1 cellular context compared by ENCODE assay signal in the genomic region with DNA sequence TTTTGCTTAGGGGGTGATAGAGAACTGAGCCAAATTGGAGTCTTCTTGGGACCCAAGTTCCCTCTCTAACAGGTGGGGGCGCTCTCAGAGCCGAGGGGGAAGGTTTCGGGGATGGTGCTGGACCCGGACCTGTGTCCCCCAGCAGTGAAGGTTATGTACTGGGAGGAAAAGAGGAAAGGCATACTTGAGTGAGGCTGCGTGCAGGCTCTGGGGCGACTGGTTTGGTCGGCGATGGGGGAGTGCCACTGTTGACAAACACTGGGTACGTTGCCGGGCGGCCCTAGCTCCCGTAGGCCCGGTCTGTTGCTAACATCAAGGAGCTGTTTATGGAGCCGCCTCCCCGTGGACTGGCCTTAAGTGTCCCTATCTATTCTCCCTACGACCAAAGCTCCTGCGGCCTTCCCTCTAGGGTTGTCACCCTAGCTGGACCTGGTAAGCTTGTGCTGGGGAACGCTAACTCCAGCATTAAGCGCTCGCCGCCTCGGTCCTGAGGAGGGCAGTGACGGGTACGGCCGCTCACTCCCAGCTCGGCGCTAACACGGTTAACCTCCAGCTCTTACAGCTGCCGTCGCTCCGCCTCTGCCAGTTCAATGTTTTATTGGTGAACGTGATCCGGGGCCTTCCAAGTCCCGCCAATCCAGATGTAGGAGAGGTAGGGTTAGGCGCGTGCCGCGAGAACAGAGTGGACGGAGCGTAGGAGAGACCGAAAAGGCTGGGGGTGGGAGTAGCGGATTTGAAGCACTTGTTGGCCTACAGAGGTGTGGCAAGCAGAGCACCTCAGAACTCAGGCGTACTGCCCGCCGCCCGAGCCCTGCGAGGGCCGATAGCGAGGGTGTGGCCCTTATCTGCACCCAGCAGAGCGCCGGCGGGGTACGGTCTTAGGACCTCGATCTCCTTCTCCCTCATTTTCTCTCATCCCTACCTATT.
TF ChIP-seq lines count a peak whose summit lies in the region.

A gene (plus strand): TSS at position 685 of the 927 bp plus-strand sequence. CDS start 422 bp downstream, outside the sequence.

TF ChIP-seq in K562, 482 proteins besides CTCF, POLR2A, EP300 and RAD21 (continued from another document and continues in another):
- TF ChIP-seq, protein P1, sequence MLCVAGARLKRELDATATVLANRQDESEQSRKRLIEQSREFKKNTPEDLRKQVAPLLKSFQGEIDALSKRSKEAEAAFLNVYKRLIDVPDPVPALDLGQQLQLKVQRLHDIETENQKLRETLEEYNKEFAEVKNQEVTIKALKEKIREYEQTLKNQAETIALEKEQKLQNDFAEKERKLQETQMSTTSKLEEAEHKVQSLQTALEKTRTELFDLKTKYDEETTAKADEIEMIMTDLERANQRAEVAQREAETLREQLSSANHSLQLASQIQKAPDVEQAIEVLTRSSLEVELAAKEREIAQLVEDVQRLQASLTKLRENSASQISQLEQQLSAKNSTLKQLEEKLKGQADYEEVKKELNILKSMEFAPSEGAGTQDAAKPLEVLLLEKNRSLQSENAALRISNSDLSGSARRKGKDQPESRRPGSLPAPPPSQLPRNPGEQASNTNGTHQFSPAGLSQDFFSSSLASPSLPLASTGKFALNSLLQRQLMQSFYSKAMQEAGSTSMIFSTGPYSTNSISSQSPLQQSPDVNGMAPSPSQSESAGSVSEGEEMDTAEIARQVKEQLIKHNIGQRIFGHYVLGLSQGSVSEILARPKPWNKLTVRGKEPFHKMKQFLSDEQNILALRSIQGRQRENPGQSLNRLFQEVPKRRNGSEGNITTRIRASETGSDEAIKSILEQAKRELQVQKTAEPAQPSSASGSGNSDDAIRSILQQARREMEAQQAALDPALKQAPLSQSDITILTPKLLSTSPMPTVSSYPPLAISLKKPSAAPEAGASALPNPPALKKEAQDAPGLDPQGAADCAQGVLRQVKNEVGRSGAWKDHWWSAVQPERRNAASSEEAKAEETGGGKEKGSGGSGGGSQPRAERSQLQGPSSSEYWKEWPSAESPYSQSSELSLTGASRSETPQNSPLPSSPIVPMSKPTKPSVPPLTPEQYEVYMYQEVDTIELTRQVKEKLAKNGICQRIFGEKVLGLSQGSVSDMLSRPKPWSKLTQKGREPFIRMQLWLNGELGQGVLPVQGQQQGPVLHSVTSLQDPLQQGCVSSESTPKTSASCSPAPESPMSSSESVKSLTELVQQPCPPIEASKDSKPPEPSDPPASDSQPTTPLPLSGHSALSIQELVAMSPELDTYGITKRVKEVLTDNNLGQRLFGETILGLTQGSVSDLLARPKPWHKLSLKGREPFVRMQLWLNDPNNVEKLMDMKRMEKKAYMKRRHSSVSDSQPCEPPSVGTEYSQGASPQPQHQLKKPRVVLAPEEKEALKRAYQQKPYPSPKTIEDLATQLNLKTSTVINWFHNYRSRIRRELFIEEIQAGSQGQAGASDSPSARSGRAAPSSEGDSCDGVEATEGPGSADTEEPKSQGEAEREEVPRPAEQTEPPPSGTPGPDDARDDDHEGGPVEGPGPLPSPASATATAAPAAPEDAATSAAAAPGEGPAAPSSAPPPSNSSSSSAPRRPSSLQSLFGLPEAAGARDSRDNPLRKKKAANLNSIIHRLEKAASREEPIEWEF (CRISPR knock-in tag; IDR thresholded peaks at IDR 0.05), result no peak; the same call in 1 of the 2 replicates
- TF ChIP-seq, protein P2, sequence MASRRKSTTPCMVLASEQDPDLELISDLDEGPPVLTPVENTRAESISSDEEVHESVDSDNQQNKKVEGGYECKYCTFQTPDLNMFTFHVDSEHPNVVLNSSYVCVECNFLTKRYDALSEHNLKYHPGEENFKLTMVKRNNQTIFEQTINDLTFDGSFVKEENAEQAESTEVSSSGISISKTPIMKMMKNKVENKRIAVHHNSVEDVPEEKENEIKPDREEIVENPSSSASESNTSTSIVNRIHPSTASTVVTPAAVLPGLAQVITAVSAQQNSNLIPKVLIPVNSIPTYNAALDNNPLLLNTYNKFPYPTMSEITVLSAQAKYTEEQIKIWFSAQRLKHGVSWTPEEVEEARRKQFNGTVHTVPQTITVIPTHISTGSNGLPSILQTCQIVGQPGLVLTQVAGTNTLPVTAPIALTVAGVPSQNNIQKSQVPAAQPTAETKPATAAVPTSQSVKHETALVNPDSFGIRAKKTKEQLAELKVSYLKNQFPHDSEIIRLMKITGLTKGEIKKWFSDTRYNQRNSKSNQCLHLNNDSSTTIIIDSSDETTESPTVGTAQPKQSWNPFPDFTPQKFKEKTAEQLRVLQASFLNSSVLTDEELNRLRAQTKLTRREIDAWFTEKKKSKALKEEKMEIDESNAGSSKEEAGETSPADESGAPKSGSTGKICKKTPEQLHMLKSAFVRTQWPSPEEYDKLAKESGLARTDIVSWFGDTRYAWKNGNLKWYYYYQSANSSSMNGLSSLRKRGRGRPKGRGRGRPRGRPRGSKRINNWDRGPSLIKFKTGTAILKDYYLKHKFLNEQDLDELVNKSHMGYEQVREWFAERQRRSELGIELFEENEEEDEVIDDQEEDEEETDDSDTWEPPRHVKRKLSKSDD (conservative IDR thresholded peaks at IDR 0.05; ENCODE audit: low read length), result no peak
- peak; percentile 88 for TF ChIP-seq POLR2H (tag; IDR thresholded peaks at IDR 0.05; ENCODE audit: low read depth)
- TF ChIP-seq XRCC4 (IDR thresholded peaks at IDR 0.05; ENCODE audit: extremely low read depth, insufficient read depth, insufficient read length), result no peak
- no peak for TF ChIP-seq ZNF174 (CRISPR knock-in tag; IDR thresholded peaks at IDR 0.05)
- no peak for TF ChIP-seq ZNF507 (tag; conservative IDR thresholded peaks at IDR 0.05)
- peak; percentile 97 for TF ChIP-seq ZNF589 (CRISPR knock-in tag; IDR thresholded peaks at IDR 0.05; ENCODE audit: low read depth)
- no peak for TF ChIP-seq POLR3G (IDR thresholded peaks at IDR 0.05; ENCODE audit: extremely low read depth, insufficient read length, insufficient replicate concordance)
- TF ChIP-seq ZNF24 (IDR thresholded peaks at IDR 0.05), result peak; percentile 22; the same call in 1 of the 2 replicates
- TF ChIP-seq RBBP5 (IDR thresholded peaks at IDR 0.05; ENCODE audit: borderline replicate concordance, insufficient read depth, low read length, poor library complexity, severe bottlenecking), result peak; percentile 74
- TF ChIP-seq ELF2 (CRISPR knock-in tag; IDR thresholded peaks at IDR 0.05), result no peak
- peak; percentile 86 for TF ChIP-seq ZNF766 (CRISPR knock-in tag; conservative IDR thresholded peaks at IDR 0.05)
- no peak for TF ChIP-seq NELFE (IDR thresholded peaks at IDR 0.05; ENCODE audit: insufficient read depth, insufficient read length)
- TF ChIP-seq TGIF2 (CRISPR knock-in tag; IDR thresholded peaks at IDR 0.05), result no peak
- peak; percentile 77 for TF ChIP-seq MYNN (IDR thresholded peaks at IDR 0.05)
- TF ChIP-seq MYNN (CRISPR knock-in tag; IDR thresholded peaks at IDR 0.05), result no peak
- no peak for TF ChIP-seq DNMT1 (IDR thresholded peaks at IDR 0.05)
- TF ChIP-seq, protein P3, sequence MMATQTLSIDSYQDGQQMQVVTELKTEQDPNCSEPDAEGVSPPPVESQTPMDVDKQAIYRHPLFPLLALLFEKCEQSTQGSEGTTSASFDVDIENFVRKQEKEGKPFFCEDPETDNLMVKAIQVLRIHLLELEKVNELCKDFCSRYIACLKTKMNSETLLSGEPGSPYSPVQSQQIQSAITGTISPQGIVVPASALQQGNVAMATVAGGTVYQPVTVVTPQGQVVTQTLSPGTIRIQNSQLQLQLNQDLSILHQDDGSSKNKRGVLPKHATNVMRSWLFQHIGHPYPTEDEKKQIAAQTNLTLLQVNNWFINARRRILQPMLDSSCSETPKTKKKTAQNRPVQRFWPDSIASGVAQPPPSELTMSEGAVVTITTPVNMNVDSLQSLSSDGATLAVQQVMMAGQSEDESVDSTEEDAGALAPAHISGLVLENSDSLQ (IDR thresholded peaks at IDR 0.05), result peak; percentile 80
- no peak for TF ChIP-seq ZNF561 (CRISPR knock-in tag; conservative IDR thresholded peaks at IDR 0.05)
- no peak for TF ChIP-seq WHSC1 (IDR thresholded peaks at IDR 0.05; ENCODE audit: low read length)
- no peak for TF ChIP-seq ZNF780A (CRISPR knock-in tag; IDR thresholded peaks at IDR 0.05)
- peak; percentile 98 for TF ChIP-seq TEAD4 (IDR thresholded peaks at IDR 0.05; ENCODE audit: low read length)
- TF ChIP-seq TEAD4 (CRISPR knock-in tag; IDR thresholded peaks at IDR 0.05; ENCODE audit: borderline replicate concordance), result no peak
- no peak for TF ChIP-seq ZFP36 (IDR thresholded peaks at IDR 0.05; ENCODE audit: low read depth, low read length, partially characterized antibody)
- TF ChIP-seq, protein P4, sequence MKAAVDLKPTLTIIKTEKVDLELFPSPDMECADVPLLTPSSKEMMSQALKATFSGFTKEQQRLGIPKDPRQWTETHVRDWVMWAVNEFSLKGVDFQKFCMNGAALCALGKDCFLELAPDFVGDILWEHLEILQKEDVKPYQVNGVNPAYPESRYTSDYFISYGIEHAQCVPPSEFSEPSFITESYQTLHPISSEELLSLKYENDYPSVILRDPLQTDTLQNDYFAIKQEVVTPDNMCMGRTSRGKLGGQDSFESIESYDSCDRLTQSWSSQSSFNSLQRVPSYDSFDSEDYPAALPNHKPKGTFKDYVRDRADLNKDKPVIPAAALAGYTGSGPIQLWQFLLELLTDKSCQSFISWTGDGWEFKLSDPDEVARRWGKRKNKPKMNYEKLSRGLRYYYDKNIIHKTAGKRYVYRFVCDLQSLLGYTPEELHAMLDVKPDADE (conservative IDR thresholded peaks at IDR 0.05; ENCODE audit: control insufficient read depth, low read depth, low read length), result peak; percentile 86
- no peak for TF ChIP-seq TAF15 (IDR thresholded peaks at IDR 0.05; ENCODE audit: low read depth, low read length)
- TF ChIP-seq U2AF1 (optimal IDR thresholded peaks at IDR 0.05; ENCODE audit: low read depth, low read length), result no peak
- peak; percentile 94 for TF ChIP-seq SMARCC2 (IDR thresholded peaks at IDR 0.05; ENCODE audit: low read depth)
- no peak for TF ChIP-seq RBM17 (IDR thresholded peaks at IDR 0.05; ENCODE audit: borderline replicate concordance, low read depth, low read length)
- no peak for TF ChIP-seq BACH1 (tag; IDR thresholded peaks at IDR 0.05)
- no peak for TF ChIP-seq ZNF41 (CRISPR knock-in tag; conservative IDR thresholded peaks at IDR 0.05)
- TF ChIP-seq ZNF707 (CRISPR knock-in tag; conservative IDR thresholded peaks at IDR 0.05), result no peak
- TF ChIP-seq, protein P5, sequence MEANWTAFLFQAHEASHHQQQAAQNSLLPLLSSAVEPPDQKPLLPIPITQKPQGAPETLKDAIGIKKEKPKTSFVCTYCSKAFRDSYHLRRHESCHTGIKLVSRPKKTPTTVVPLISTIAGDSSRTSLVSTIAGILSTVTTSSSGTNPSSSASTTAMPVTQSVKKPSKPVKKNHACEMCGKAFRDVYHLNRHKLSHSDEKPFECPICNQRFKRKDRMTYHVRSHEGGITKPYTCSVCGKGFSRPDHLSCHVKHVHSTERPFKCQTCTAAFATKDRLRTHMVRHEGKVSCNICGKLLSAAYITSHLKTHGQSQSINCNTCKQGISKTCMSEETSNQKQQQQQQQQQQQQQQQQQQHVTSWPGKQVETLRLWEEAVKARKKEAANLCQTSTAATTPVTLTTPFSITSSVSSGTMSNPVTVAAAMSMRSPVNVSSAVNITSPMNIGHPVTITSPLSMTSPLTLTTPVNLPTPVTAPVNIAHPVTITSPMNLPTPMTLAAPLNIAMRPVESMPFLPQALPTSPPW (CRISPR knock-in tag; IDR thresholded peaks at IDR 0.05), result peak; percentile 73
- peak; percentile 97 for TF ChIP-seq KLF16 (IDR thresholded peaks at IDR 0.05)
- TF ChIP-seq, protein P6, sequence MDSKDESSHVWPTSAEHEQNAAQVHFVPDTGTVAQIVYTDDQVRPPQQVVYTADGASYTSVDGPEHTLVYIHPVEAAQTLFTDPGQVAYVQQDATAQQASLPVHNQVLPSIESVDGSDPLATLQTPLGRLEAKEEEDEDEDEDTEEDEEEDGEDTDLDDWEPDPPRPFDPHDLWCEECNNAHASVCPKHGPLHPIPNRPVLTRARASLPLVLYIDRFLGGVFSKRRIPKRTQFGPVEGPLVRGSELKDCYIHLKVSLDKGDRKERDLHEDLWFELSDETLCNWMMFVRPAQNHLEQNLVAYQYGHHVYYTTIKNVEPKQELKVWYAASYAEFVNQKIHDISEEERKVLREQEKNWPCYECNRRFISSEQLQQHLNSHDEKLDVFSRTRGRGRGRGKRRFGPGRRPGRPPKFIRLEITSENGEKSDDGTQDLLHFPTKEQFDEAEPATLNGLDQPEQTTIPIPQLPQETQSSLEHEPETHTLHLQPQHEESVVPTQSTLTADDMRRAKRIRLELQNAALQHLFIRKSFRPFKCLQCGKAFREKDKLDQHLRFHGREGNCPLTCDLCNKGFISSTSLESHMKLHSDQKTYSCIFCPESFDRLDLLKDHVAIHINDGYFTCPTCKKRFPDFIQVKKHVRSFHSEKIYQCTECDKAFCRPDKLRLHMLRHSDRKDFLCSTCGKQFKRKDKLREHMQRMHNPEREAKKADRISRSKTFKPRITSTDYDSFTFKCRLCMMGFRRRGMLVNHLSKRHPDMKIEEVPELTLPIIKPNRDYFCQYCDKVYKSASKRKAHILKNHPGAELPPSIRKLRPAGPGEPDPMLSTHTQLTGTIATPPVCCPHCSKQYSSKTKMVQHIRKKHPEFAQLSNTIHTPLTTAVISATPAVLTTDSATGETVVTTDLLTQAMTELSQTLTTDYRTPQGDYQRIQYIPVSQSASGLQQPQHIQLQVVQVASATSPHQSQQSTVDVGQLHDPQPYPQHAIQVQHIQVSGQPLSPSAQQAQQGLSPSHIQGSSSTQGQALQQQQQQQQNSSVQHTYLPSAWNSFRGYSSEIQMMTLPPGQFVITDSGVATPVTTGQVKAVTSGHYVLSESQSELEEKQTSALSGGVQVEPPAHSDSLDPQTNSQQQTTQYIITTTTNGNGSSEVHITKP (IDR thresholded peaks at IDR 0.05; ENCODE audit: partially characterized antibody), result peak; percentile 87
- TF ChIP-seq, protein P7, sequence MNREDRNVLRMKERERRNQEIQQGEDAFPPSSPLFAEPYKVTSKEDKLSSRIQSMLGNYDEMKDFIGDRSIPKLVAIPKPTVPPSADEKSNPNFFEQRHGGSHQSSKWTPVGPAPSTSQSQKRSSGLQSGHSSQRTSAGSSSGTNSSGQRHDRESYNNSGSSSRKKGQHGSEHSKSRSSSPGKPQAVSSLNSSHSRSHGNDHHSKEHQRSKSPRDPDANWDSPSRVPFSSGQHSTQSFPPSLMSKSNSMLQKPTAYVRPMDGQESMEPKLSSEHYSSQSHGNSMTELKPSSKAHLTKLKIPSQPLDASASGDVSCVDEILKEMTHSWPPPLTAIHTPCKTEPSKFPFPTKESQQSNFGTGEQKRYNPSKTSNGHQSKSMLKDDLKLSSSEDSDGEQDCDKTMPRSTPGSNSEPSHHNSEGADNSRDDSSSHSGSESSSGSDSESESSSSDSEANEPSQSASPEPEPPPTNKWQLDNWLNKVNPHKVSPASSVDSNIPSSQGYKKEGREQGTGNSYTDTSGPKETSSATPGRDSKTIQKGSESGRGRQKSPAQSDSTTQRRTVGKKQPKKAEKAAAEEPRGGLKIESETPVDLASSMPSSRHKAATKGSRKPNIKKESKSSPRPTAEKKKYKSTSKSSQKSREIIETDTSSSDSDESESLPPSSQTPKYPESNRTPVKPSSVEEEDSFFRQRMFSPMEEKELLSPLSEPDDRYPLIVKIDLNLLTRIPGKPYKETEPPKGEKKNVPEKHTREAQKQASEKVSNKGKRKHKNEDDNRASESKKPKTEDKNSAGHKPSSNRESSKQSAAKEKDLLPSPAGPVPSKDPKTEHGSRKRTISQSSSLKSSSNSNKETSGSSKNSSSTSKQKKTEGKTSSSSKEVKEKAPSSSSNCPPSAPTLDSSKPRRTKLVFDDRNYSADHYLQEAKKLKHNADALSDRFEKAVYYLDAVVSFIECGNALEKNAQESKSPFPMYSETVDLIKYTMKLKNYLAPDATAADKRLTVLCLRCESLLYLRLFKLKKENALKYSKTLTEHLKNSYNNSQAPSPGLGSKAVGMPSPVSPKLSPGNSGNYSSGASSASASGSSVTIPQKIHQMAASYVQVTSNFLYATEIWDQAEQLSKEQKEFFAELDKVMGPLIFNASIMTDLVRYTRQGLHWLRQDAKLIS (CRISPR knock-in tag; IDR thresholded peaks at IDR 0.05), result peak; percentile 64; the same call in 1 of the 2 replicates
